ENCODE assay signal across 9 cellular contexts in the genomic region with DNA sequence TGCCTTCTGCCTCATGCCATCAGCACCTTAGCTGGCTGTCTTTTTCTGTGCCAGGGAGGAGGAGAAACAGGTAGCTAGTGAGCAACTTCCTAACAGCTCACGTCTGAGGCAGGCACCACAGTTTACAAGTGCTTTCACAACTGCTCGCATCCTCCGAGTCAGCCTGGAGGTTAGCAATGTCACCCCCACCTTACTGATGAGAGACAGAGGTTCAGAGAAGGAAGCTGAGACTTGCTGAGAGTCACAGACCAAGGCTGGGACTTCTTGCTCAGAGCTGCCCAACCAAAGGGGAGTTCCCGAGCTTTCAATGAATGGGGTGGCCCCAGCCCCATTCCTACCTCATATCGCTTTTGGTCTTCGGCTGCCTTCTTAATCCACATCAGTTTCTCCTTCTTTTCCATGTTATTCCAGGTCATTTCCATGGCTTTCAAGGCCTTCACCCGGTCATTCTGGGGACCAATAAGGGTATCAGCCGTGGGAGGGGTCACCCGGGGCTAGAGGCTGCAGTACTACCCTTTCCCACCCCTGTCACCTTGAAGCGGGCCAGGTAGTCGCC. TPM values are rescaled to one million over a fixed set of nuclear protein-coding genes. Genes with fewer than 3 reads are reported as not detected.
A peak's percentile ranks its signal among the peaks of the same experiment; 100 is the strongest.
DNase-seq lines count a peak whose midpoint lies in the region; ATAC-seq and TF ChIP-seq lines count a peak whose summit lies in the region.
"Had no signal": no experiment of that assay in that cellular context is flagged by ENCODE, and none has a peak within 500 bp of the region (broad histone marks: within the 10 kb centered on the region; RNA-seq: fewer than 3 reads in every experiment).

No MANE protein-coding gene starts in this region.

- H3K27me3 ChIP-seq in CD4-positive, alpha-beta memory T cell (ENCODE audit: insufficient read depth, low read length): no peaks in the 10 kb centered on the region
- no peaks in the 10 kb centered on the region for H3K27me3 ChIP-seq in naive thymus-derived CD4-positive, alpha-beta T cell (ENCODE audit: control insufficient read depth in 2 of 2, insufficient read depth in 2 of 2, low read length in 2 of 2)
- no peaks in the 10 kb centered on the region for H3K27me3 ChIP-seq in smooth muscle cell (ENCODE audit: low read depth)

- H3K36me3 Mint-ChIP-seq in CD4-positive, alpha-beta memory T cell: peaks cover 25 to 47% of the 10 kb centered on the region in 2 donors
- peaks cover 18 to 34% of the 10 kb centered on the region in 2 donors for H3K36me3 Mint-ChIP-seq in activated T-cell treated with anti-CD3 and anti-CD28 coated beads, Interleukin-2, amount 50 U/mL, for 72 hours (ENCODE audit: insufficient read depth in 2 of 2)
- H3K36me3 Mint-ChIP-seq in naive thymus-derived CD4-positive, alpha-beta T cell: peaks cover 9 to 36% (median 26%) of the 10 kb centered on the region in 5 donors

- H3K4me2 ChIP-seq in smooth muscle cell: no peak overlapping the region

- TF ChIP-seq CTCF in smooth muscle cell (IDR thresholded peaks at IDR 0.05; ENCODE audit: borderline replicate concordance, insufficient read depth, poor library complexity, severe bottlenecking): no peak

- H3K4me1 ChIP-seq in CD4-positive, alpha-beta memory T cell (ENCODE audit: insufficient read depth, low read length): peaks cover 37% of the 10 kb centered on the region
- peaks cover 18 to 40% of the 10 kb centered on the region in 2 donors for H3K4me1 ChIP-seq in naive thymus-derived CD4-positive, alpha-beta T cell (ENCODE audit: control insufficient read depth in 2 of 2, insufficient read depth in 2 of 2, low read length in 2 of 2)
- peaks cover 4% of the 10 kb centered on the region for H3K4me1 ChIP-seq in smooth muscle cell (ENCODE audit: low read depth)

- peak overlapping the region; percentile 25 to 91 (median 76) for H3K27ac Mint-ChIP-seq in CD4-positive, alpha-beta memory T cell
- H3K27ac Mint-ChIP-seq in activated T-cell treated with anti-CD3 and anti-CD28 coated beads, Interleukin-2, amount 50 U/mL, for 72 hours: peak overlapping the region; percentile 84
- peak overlapping the region; percentile 52 to 90 (median 81) for H3K27ac Mint-ChIP-seq in naive thymus-derived CD4-positive, alpha-beta T cell

- no peaks in the 10 kb centered on the region for H3K9me3 Mint-ChIP-seq in CD4-positive, alpha-beta memory T cell
- no peaks in the 10 kb centered on the region for H3K9me3 Mint-ChIP-seq in activated T-cell treated with anti-CD3 and anti-CD28 coated beads, Interleukin-2, amount 50 U/mL, for 72 hours
- H3K9me3 Mint-ChIP-seq in naive thymus-derived CD4-positive, alpha-beta T cell: no peaks in the 10 kb centered on the region

- no peaks in the 10 kb centered on the region for H3K9me3 ChIP-seq in CD4-positive, alpha-beta memory T cell (ENCODE audit: control insufficient read depth in 1 of 2, low read length in 2 of 2)
- H3K9me3 ChIP-seq in naive thymus-derived CD4-positive, alpha-beta T cell (ENCODE audit: control insufficient read depth in 2 of 3, low read length in 3 of 3): no peaks in the 10 kb centered on the region
- H3K9me3 ChIP-seq in smooth muscle cell (replicated peaks; ENCODE audit: low read depth): no peaks in the 10 kb centered on the region

- H3K27me3 Mint-ChIP-seq in CD4-positive, alpha-beta memory T cell: no peaks in the 10 kb centered on the region
- H3K27me3 Mint-ChIP-seq in activated T-cell treated with anti-CD3 and anti-CD28 coated beads, Interleukin-2, amount 50 U/mL, for 72 hours (ENCODE audit: low read depth): no peaks in the 10 kb centered on the region
- H3K27me3 Mint-ChIP-seq in naive thymus-derived CD4-positive, alpha-beta T cell: no peaks in the 10 kb centered on the region

- H3K4me1 Mint-ChIP-seq in CD4-positive, alpha-beta memory T cell: peaks cover 18 to 57% (median 30%) of the 10 kb centered on the region in 4 donors
- H3K4me1 Mint-ChIP-seq in activated T-cell treated with anti-CD3 and anti-CD28 coated beads, Interleukin-2, amount 50 U/mL, for 72 hours (ENCODE audit: low read depth): peaks cover 54% of the 10 kb centered on the region
- H3K4me1 Mint-ChIP-seq in naive thymus-derived CD4-positive, alpha-beta T cell: peaks cover 23 to 61% (median 45%) of the 10 kb centered on the region in 7 donors

- WGBS in smooth muscle cell (ENCODE audit: low lambda C conversion rate): 89% methylated on average over 11 of the region's 11 CpGs

- no peak overlapping the region for H3K9ac ChIP-seq in smooth muscle cell (ENCODE audit: low read depth)

- intact Hi-C loops in CD4-positive, alpha-beta memory T cell (cut with micrococcal nuclease): loop anchor here (1.0 kb wide), 3 partner anchors 8 to 121 kb away; no protein-coding TSS in a partner anchor
- intact Hi-C loops in naive thymus-derived CD4-positive, alpha-beta T cell (cut with micrococcal nuclease): loop anchor here (1.0 to 10.0 kb wide), 9 partner anchors 8 to 1105 kb away; partner anchors contain the start of genes GRN (in 1 of the 2), HROB (in 1 of the 2), MAP3K14 (in 1 of the 2) and SLC25A39 (in 1 of the 2)

- H2AFZ ChIP-seq in smooth muscle cell (ENCODE audit: low read depth): no peak overlapping the region

- POLR2A ChIA-PET in CD4-positive, alpha-beta memory T cell (lab: Charles Lee; ENCODE audit: partially characterized antibody): interaction anchor here (0.6 to 15.7 kb wide), 15 partner anchors 9 to 140 kb away, joined by 3 to 325 read pairs (median 6); partner anchors contain the start of genes ATXN7L3, GRN, HDAC5 and SLC25A39
- POLR2A ChIA-PET in naive thymus-derived CD4-positive, alpha-beta T cell (lab: Charles Lee): interaction anchor here (0.7 to 14.1 kb wide), 14 partner anchors 10 to 141 kb away, joined by 3 to 319 read pairs (median 5); partner anchors contain the start of genes ATXN7L3, HDAC5, SLC25A39 and TMUB2

- in situ Hi-C loops in KBM-7 (cut with MboI; ENCODE audit: low pct_unique_long_range_greater_than_20kb, low sequenced_read_pairs): loop anchor here (10.0 kb wide), 1 partner anchor 115 kb away; the partner anchor contains the start of gene SLC25A39

- H3K4me3 ChIP-seq in CD4-positive, alpha-beta memory T cell (ENCODE audit: low read length in 2 of 2): no peak overlapping the region
- H3K4me3 ChIP-seq in naive thymus-derived CD4-positive, alpha-beta T cell (ENCODE audit: low read length): no peak overlapping the region
- no peak overlapping the region for H3K4me3 ChIP-seq in smooth muscle cell

- peak overlapping the region in 6 of 8 donors; percentile 11 to 78 (median 54) for H3K4me3 Mint-ChIP-seq in CD4-positive, alpha-beta memory T cell
- peak overlapping the region; percentile 85 to 89 for H3K4me3 Mint-ChIP-seq in activated T-cell treated with anti-CD3 and anti-CD28 coated beads, Interleukin-2, amount 50 U/mL, for 72 hours
- H3K4me3 Mint-ChIP-seq in naive thymus-derived CD4-positive, alpha-beta T cell: peak overlapping the region; percentile 16 to 77 (median 60)

- peaks cover 46% of the 10 kb centered on the region for H3K36me3 ChIP-seq in CD4-positive, alpha-beta memory T cell (ENCODE audit: insufficient read depth, low read length)
- peaks cover 26 to 75% (median 30%) of the 10 kb centered on the region in 3 experiments for H3K36me3 ChIP-seq in naive thymus-derived CD4-positive, alpha-beta T cell (ENCODE audit: control insufficient read depth in 2 of 3, insufficient read depth in 3 of 3, low read length in 3 of 3)
- peaks cover 5% of the 10 kb centered on the region for H3K36me3 ChIP-seq in smooth muscle cell (ENCODE audit: low read depth)

- peak; percentile 15 for ATAC-seq in HG03139 (IDR thresholded peaks at IDR 0.05; ENCODE audit: unreplicated experiment)
- peak; percentile 85 to 86 for ATAC-seq in activated T-cell treated with anti-CD3 and anti-CD28 coated beads, Interleukin-2, amount 50 U/mL, for 72 hours (replicated peaks in 1 of 2)
- no peak for ATAC-seq in naive thymus-derived CD4-positive, alpha-beta T cell

- H3F3A ChIP-seq in smooth muscle cell (ENCODE audit: low read depth): peaks cover 17% of the 10 kb centered on the region

- no peaks in the 10 kb centered on the region for H3K79me2 ChIP-seq in smooth muscle cell (ENCODE audit: low read depth)

- H3K27ac ChIP-seq in CD4-positive, alpha-beta memory T cell (ENCODE audit: low read depth, low read length): peak overlapping the region; percentile 47
- peak overlapping the region; percentile 68 for H3K27ac ChIP-seq in naive thymus-derived CD4-positive, alpha-beta T cell (ENCODE audit: low read depth, low read length)
- no peak overlapping the region for H3K27ac ChIP-seq in smooth muscle cell (ENCODE audit: low read depth)

- no peak for DNase-seq in CD4-positive, alpha-beta memory T cell
- peak; percentile 74 for DNase-seq in activated T-cell treated with anti-CD3 and anti-CD28 coated beads, Interleukin-2, amount 50 U/mL, for 72 hours
- peak in 1 of 9 donors; percentile 17 for DNase-seq in naive thymus-derived CD4-positive, alpha-beta T cell
- DNase-seq in mucosa of gallbladder (ENCODE audit: low spot score) (no peak), smooth muscle cell (lab: John Stamatoyannopoulos, UW; ENCODE audit: unreplicated experiment) (no peak), NCI-H774 (lab: John Stamatoyannopoulos, UW) (no peak), KBM-7 (no peak)

- H4K20me1 ChIP-seq in smooth muscle cell (ENCODE audit: low read depth): peaks cover 15% of the 10 kb centered on the region

- CTCF ChIA-PET in CD4-positive, alpha-beta memory T cell (lab: Charles Lee; ENCODE audit: partially characterized antibody): interaction anchor here (0.6 to 6.8 kb wide), 33 partner anchors 8 to 299 kb away, joined by 3 to 107 read pairs (median 7); partner anchors contain the start of genes FAM171A2, GRN, HDAC5 and RUNDC3A
- CTCF ChIA-PET in naive thymus-derived CD4-positive, alpha-beta T cell (lab: Charles Lee): interaction anchor here (0.6 to 5.0 kb wide), 19 partner anchors 8 to 144 kb away, joined by 3 to 47 read pairs (median 7); partner anchors contain the start of genes GRN, HDAC5, TMUB2 and UBTF

RNA-seq across cellular contexts. Expression of gene UBTF, which starts 9.6 kb away (rescaled TPM):
- total RNA-seq in CD4-positive, alpha-beta memory T cell: 100 to 1,000 TPM; 245 to 264 TPM
- polyA plus RNA-seq in CD4-positive, alpha-beta memory T cell: 10 to 100 TPM; 12.2 to 69.7 TPM
- total RNA-seq in activated T-cell treated with anti-CD3 and anti-CD28 coated beads, Interleukin-2, amount 50 U/mL, for 72 hours: 100 to 1,000 TPM; 105 to 125 TPM
- 100 to 1,000 TPM; 126 to 303 (median 175) TPM for total RNA-seq in naive thymus-derived CD4-positive, alpha-beta T cell
- polyA plus RNA-seq in naive thymus-derived CD4-positive, alpha-beta T cell: 10 to 100 TPM; 49.0 to 84.7 TPM
- total RNA-seq in mucosa of gallbladder (95.6 TPM), smooth muscle cell (18.2 and 28.4 TPM in 2 replicates)
- 22.1 and 29.2 TPM in 2 replicates for polyA plus RNA-seq in smooth muscle cell

RNA-seq across cellular contexts. Expression of gene ATXN7L3, which starts 10.2 kb away (rescaled TPM):
- total RNA-seq in CD4-positive, alpha-beta memory T cell: 100 to 1,000 TPM; 123 to 128 TPM
- polyA plus RNA-seq in CD4-positive, alpha-beta memory T cell: 10 to 100 TPM in 1 of 2 donors, 1 to 10 TPM in 1; 5.8 to 17.7 TPM
- total RNA-seq in activated T-cell treated with anti-CD3 and anti-CD28 coated beads, Interleukin-2, amount 50 U/mL, for 72 hours: 10 to 100 TPM; 96.1 to 97.6 TPM
- total RNA-seq in naive thymus-derived CD4-positive, alpha-beta T cell: 100 to 1,000 TPM in 4 of 5 experiments, 10 to 100 TPM in 1; 93.5 to 130 (median 124) TPM
- 10 to 100 TPM; 10.5 to 18.1 TPM for polyA plus RNA-seq in naive thymus-derived CD4-positive, alpha-beta T cell
- total RNA-seq in mucosa of gallbladder (77.0 TPM), smooth muscle cell (54.0 and 61.1 TPM in 2 replicates)
- polyA plus RNA-seq in smooth muscle cell: 24.3 and 29.1 TPM in 2 replicates

RNA-seq across cellular contexts. Expression of gene TMUB2, which starts 23.1 kb away (rescaled TPM):
- 10 to 100 TPM; 45.4 to 47.9 TPM for total RNA-seq in CD4-positive, alpha-beta memory T cell
- 10 to 100 TPM; 35.3 TPM for polyA plus RNA-seq in CD4-positive, alpha-beta memory T cell
- 10 to 100 TPM; 40.8 to 46.2 TPM for total RNA-seq in activated T-cell treated with anti-CD3 and anti-CD28 coated beads, Interleukin-2, amount 50 U/mL, for 72 hours
- total RNA-seq in naive thymus-derived CD4-positive, alpha-beta T cell: 10 to 100 TPM; 34.9 to 56.0 (median 41.6) TPM
- 10 to 100 TPM; 21.8 to 24.4 TPM for polyA plus RNA-seq in naive thymus-derived CD4-positive, alpha-beta T cell
- total RNA-seq in mucosa of gallbladder (49.4 TPM), smooth muscle cell (26.4 and 28.5 TPM in 2 replicates)
- 35.8 and 39.2 TPM in 2 replicates for polyA plus RNA-seq in smooth muscle cell

RNA-seq across cellular contexts. Expression of gene ASB16, which starts 39.4 kb away (rescaled TPM):
- not detected for total RNA-seq in CD4-positive, alpha-beta memory T cell
- polyA plus RNA-seq in CD4-positive, alpha-beta memory T cell: under 1 TPM in 1 of 2 donors, not detected in 1; 0.14 TPM
- under 1 TPM; 0.34 to 0.44 TPM for total RNA-seq in activated T-cell treated with anti-CD3 and anti-CD28 coated beads, Interleukin-2, amount 50 U/mL, for 72 hours
- total RNA-seq in naive thymus-derived CD4-positive, alpha-beta T cell: under 1 TPM in 1 of 5 experiments, not detected in 4; 0.34 TPM
- polyA plus RNA-seq in naive thymus-derived CD4-positive, alpha-beta T cell: under 1 TPM in 1 of 2 donors, not detected in 1; 0.08 TPM
- total RNA-seq in mucosa of gallbladder (0.58 TPM), smooth muscle cell (0.09 TPM in 1 of 2 replicates, not detected in the other)
- polyA plus RNA-seq in smooth muscle cell: 0.28 and 0.35 TPM in 2 replicates

RNA-seq across cellular contexts. Expression of gene SLC4A1, which starts 58.1 kb away (rescaled TPM):
- not detected for total RNA-seq in CD4-positive, alpha-beta memory T cell
- not detected for polyA plus RNA-seq in CD4-positive, alpha-beta memory T cell
- not detected for total RNA-seq in activated T-cell treated with anti-CD3 and anti-CD28 coated beads, Interleukin-2, amount 50 U/mL, for 72 hours
- under 1 TPM in 1 of 5 experiments, not detected in 4; 0.15 TPM for total RNA-seq in naive thymus-derived CD4-positive, alpha-beta T cell
- polyA plus RNA-seq in naive thymus-derived CD4-positive, alpha-beta T cell: not detected
- 0.37 TPM for total RNA-seq in mucosa of gallbladder
- total RNA-seq in smooth muscle cell: not detected in 2 replicates
- polyA plus RNA-seq in smooth muscle cell: not detected in 2 replicates
- total RNA-seq: left colon had no signal

Comparison
In these comparisons a context has a peak if more than half of its experiments do, and no peak if none do; other contexts are left out.
1. DNase-seq: peak in activated T-cell treated with anti-CD3 and anti-CD28 coated beads, Interleukin-2, amount 50 U/mL, for 72 hours (2 of 2); none in CD4-positive, alpha-beta memory T cell (0 of 5), mucosa of gallbladder (single experiment), smooth muscle cell (single experiment), NCI-H774 (single experiment) and KBM-7 (single experiment).
2. Peak in every context shown above with its lines, with median percentiles within 50 percentile points of each other: H3K27ac Mint-ChIP-seq and H3K4me3 Mint-ChIP-seq.